ENCODE assay signal across 1 cellular context in the genomic region with DNA sequence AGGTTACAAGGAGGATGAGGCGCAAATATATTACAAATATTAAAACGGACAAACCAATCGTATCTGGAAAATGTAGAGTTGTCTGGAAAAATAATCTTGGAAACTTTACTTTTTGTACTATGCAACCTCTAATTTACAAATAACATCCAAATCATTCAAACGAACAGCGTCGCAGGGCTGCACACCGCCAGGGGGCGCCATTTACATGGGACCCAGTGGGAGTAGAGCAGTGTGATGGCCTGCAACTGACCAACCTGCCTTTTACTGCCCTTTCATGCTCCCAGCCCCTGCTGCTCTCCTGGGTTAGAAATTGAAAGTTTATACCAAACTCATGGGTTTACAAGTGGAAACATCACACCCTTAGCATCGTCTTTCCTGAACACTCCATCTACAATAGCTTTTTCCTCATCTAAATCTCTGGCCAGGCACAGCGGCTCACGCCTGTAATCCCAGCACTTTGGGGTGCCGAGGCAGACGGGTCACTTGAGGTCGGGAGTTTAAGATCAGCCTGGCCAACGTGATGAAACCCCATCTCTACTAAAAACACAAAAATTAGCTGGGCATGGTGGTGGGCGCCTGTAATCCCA.
A peak's percentile ranks its signal among the peaks of the same experiment; 100 is the strongest.
TF ChIP-seq lines count a peak whose summit lies in the region.

No MANE protein-coding gene starts in this region.

TF ChIP-seq in K562, 482 proteins besides CTCF, POLR2A, EP300 and RAD21:
- TF ChIP-seq CBX1 (IDR thresholded peaks at IDR 0.05; ENCODE audit: low read depth) (peak; percentile 51; the same call in 1 of the 2 replicates), ZNF274 (IDR thresholded peaks at IDR 0.05; ENCODE audit: borderline replicate concordance, low read depth, low read length) (no peak), NR4A1 (CRISPR knock-in tag; IDR thresholded peaks at IDR 0.05) (no peak), NR4A1 (tag; IDR thresholded peaks at IDR 0.05) (no peak), ZNF561 (CRISPR knock-in tag; conservative IDR thresholded peaks at IDR 0.05) (no peak), ZNF445 (CRISPR knock-in tag; IDR thresholded peaks at IDR 0.05; ENCODE audit: low read depth) (no peak), TAF1 (IDR thresholded peaks at IDR 0.05; ENCODE audit: control insufficient read depth, extremely low read depth, insufficient read depth, low read length, severe bottlenecking) (no peak), GTF2A2 (tag; IDR thresholded peaks at IDR 0.05) (no peak), CHD1 (IDR thresholded peaks at IDR 0.05; ENCODE audit: low read length) (no peak), YY1 (IDR thresholded peaks at IDR 0.05; ENCODE audit: borderline replicate concordance in 1 of 3, control insufficient read depth in 1 of 3, extremely low read depth in 1 of 3, insufficient read depth in 3 of 3, insufficient read length in 1 of 3, insufficient replicate concordance in 2 of 3, low read depth in 1 of 3, low read length in 2 of 3) (peak in 1 of 3 experiments; percentile 14), RHOXF2B (CRISPR knock-in tag; conservative IDR thresholded peaks at IDR 0.05) (no peak), SMC3 (conservative IDR thresholded peaks at IDR 0.05; ENCODE audit: insufficient read depth, low read depth, low read length) (peak; percentile 47), KDM2B (CRISPR knock-in tag; IDR thresholded peaks at IDR 0.05) (no peak), NBN (IDR thresholded peaks at IDR 0.05; ENCODE audit: low read depth) (no peak), HDAC3 (IDR thresholded peaks at IDR 0.05; ENCODE audit: borderline replicate concordance, partially characterized antibody) (no peak), TRIM25 (IDR thresholded peaks at IDR 0.05; ENCODE audit: borderline replicate concordance) (no peak), ZKSCAN8 (CRISPR knock-in tag; IDR thresholded peaks at IDR 0.05) (no peak), ZKSCAN1 (IDR thresholded peaks at IDR 0.05; ENCODE audit: low read depth, low read length) (no peak), SMARCA4 (IDR thresholded peaks at IDR 0.05) (no peak), SNRNP70 (optimal IDR thresholded peaks at IDR 0.05; ENCODE audit: low read depth, low read length) (no peak), ZNF324 (CRISPR knock-in tag; IDR thresholded peaks at IDR 0.05) (no peak), SREBF2 (CRISPR knock-in tag; IDR thresholded peaks at IDR 0.05) (no peak), PTTG1 (tag; IDR thresholded peaks at IDR 0.05; ENCODE audit: low read depth) (no peak), ADNP (tag; IDR thresholded peaks at IDR 0.05) (0 out of 2 replicates have a peak, but pooled peaks have one; percentile 11), TEAD1 (CRISPR knock-in tag; IDR thresholded peaks at IDR 0.05) (no peak), ZNF143 (CRISPR knock-in tag; IDR thresholded peaks at IDR 0.05) (no peak), SRSF9 (IDR thresholded peaks at IDR 0.05; ENCODE audit: borderline replicate concordance, low read depth, low read length) (no peak), ELK1 (CRISPR knock-in tag; IDR thresholded peaks at IDR 0.05) (no peak), ZBTB43 (CRISPR knock-in tag; IDR thresholded peaks at IDR 0.05) (no peak), ATF1 (CRISPR knock-in tag; IDR thresholded peaks at IDR 0.05) (no peak), ATF1 (tag; IDR thresholded peaks at IDR 0.05) (no peak), E2F3 (CRISPR knock-in tag; IDR thresholded peaks at IDR 0.05) (no peak), BCL6 (CRISPR knock-in tag; IDR thresholded peaks at IDR 0.05) (no peak), EP400 (IDR thresholded peaks at IDR 0.05) (no peak), ZNF696 (CRISPR knock-in tag; conservative IDR thresholded peaks at IDR 0.05) (no peak), SIN3A (IDR thresholded peaks at IDR 0.05; ENCODE audit: borderline replicate concordance in 2 of 2, control insufficient read depth in 1 of 2, low read depth in 2 of 2, low read length in 2 of 2) (no peak), RB1 (IDR thresholded peaks at IDR 0.05; ENCODE audit: low read depth) (peak; percentile 35; the same call in 1 of the 2 replicates), TEAD2 (tag; IDR thresholded peaks at IDR 0.05) (no peak), ZNF518B (CRISPR knock-in tag; IDR thresholded peaks at IDR 0.05) (no peak), ZNF184 (CRISPR knock-in tag; IDR thresholded peaks at IDR 0.05) (no peak), ZNF780A (CRISPR knock-in tag; IDR thresholded peaks at IDR 0.05) (no peak), ZNF431 (CRISPR knock-in tag; IDR thresholded peaks at IDR 0.05) (no peak), ZKSCAN3 (CRISPR knock-in tag; IDR thresholded peaks at IDR 0.05) (no peak), ZNF224 (CRISPR knock-in tag; IDR thresholded peaks at IDR 0.05) (no peak), SMARCB1 (IDR thresholded peaks at IDR 0.05; ENCODE audit: insufficient read length, low read depth) (no peak), ZNF584 (CRISPR knock-in tag; IDR thresholded peaks at IDR 0.05; ENCODE audit: low read depth) (no peak), MAZ (CRISPR knock-in tag; conservative IDR thresholded peaks at IDR 0.05 in 1 of 2, IDR thresholded peaks at IDR 0.05 in 1 of 2) (no peak), HMG20A (CRISPR knock-in tag; conservative IDR thresholded peaks at IDR 0.05) (no peak), TAF15 (IDR thresholded peaks at IDR 0.05; ENCODE audit: low read depth, low read length) (no peak), MIER1 (IDR thresholded peaks at IDR 0.05; ENCODE audit: low read depth) (no peak), NFATC3 (IDR thresholded peaks at IDR 0.05) (no peak)
- TF ChIP-seq, protein P1, sequence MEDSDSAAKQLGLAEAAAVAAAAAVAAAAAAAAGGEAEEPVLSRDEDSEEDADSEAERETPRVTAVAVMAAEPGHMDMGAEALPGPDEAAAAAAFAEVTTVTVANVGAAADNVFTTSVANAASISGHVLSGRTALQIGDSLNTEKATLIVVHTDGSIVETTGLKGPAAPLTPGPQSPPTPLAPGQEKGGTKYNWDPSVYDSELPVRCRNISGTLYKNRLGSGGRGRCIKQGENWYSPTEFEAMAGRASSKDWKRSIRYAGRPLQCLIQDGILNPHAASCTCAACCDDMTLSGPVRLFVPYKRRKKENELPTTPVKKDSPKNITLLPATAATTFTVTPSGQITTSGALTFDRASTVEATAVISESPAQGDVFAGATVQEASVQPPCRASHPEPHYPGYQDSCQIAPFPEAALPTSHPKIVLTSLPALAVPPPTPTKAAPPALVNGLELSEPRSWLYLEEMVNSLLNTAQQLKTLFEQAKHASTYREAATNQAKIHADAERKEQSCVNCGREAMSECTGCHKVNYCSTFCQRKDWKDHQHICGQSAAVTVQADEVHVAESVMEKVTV (CRISPR knock-in tag; IDR thresholded peaks at IDR 0.05): no peak
- TF ChIP-seq, protein P2, sequence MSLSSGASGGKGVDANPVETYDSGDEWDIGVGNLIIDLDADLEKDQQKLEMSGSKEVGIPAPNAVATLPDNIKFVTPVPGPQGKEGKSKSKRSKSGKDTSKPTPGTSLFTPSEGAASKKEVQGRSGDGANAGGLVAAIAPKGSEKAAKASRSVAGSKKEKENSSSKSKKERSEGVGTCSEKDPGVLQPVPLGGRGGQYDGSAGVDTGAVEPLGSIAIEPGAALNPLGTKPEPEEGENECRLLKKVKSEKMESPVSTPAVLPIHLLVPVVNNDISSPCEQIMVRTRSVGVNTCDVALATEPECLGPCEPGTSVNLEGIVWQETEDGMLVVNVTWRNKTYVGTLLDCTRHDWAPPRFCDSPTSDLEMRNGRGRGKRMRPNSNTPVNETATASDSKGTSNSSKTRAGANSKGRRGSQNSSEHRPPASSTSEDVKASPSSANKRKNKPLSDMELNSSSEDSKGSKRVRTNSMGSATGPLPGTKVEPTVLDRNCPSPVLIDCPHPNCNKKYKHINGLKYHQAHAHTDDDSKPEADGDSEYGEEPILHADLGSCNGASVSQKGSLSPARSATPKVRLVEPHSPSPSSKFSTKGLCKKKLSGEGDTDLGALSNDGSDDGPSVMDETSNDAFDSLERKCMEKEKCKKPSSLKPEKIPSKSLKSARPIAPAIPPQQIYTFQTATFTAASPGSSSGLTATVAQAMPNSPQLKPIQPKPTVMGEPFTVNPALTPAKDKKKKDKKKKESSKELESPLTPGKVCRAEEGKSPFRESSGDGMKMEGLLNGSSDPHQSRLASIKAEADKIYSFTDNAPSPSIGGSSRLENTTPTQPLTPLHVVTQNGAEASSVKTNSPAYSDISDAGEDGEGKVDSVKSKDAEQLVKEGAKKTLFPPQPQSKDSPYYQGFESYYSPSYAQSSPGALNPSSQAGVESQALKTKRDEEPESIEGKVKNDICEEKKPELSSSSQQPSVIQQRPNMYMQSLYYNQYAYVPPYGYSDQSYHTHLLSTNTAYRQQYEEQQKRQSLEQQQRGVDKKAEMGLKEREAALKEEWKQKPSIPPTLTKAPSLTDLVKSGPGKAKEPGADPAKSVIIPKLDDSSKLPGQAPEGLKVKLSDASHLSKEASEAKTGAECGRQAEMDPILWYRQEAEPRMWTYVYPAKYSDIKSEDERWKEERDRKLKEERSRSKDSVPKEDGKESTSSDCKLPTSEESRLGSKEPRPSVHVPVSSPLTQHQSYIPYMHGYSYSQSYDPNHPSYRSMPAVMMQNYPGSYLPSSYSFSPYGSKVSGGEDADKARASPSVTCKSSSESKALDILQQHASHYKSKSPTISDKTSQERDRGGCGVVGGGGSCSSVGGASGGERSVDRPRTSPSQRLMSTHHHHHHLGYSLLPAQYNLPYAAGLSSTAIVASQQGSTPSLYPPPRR (CRISPR knock-in tag; IDR thresholded peaks at IDR 0.05; ENCODE audit: borderline replicate concordance): no peak
- TF ChIP-seq, protein P3, sequence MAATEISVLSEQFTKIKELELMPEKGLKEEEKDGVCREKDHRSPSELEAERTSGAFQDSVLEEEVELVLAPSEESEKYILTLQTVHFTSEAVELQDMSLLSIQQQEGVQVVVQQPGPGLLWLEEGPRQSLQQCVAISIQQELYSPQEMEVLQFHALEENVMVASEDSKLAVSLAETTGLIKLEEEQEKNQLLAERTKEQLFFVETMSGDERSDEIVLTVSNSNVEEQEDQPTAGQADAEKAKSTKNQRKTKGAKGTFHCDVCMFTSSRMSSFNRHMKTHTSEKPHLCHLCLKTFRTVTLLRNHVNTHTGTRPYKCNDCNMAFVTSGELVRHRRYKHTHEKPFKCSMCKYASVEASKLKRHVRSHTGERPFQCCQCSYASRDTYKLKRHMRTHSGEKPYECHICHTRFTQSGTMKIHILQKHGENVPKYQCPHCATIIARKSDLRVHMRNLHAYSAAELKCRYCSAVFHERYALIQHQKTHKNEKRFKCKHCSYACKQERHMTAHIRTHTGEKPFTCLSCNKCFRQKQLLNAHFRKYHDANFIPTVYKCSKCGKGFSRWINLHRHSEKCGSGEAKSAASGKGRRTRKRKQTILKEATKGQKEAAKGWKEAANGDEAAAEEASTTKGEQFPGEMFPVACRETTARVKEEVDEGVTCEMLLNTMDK (IDR thresholded peaks at IDR 0.05; ENCODE audit: borderline replicate concordance, insufficient read depth, low read depth, low read length, poor library complexity, severe bottlenecking): peak; percentile 80
